In genomic region chr3:179563298-179563934, GRCh38 we compare ENCODE assay signal across 1 cellular context.
TF ChIP-seq lines count a peak whose summit lies in the region.

No MANE protein-coding gene starts in this region.

TF ChIP-seq in endothelial cell of umbilical vein, 7 proteins besides CTCF, POLR2A, EP300 and RAD21:
- TF ChIP-seq MAX (IDR thresholded peaks at IDR 0.05; ENCODE audit: insufficient read depth, insufficient read length) = peak; percentile 15
- TF ChIP-seq FOS (IDR thresholded peaks at IDR 0.05; ENCODE audit: borderline replicate concordance, insufficient read depth, low read length) = no peak
